22 cellular contexts compared by ENCODE assay signal in the genomic region with DNA sequence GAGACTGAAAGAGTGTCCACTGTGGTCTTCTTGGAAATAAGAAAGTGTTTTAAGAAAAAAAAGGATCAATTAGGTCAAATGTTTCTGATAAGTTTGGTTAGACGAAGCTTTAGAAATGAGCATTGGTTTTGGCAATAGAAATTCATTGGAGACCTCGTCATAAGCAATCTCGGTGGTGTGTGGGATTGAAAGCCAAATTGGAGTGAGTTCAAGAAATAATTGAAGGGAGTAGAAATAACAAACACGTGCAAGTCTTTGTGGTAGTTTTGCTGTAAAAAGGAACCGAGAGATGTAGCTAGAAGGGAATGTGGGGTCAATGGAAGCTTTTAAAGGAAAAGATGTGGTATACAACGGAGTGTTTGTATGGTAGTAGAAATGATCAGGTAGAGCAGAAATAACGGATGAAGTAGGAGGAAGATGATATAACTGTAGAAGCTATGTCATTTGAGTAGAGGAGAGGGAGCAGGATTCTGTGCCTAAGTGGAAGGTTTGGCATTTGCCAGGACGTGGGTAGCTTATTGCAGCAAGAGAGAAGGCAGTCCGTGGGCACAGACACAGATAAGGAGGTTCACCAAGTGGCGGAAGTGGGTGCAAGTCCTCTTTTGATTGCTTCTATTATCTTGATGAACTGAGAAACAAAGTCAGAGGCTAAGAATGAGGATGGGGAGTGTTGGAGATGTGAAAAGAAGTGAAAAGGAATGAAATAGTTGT.
"Had no signal": no experiment of that assay in that cellular context is flagged by ENCODE, and none has a peak within 500 bp of the region (broad histone marks: within the 10 kb centered on the region; RNA-seq: fewer than 3 reads in every experiment).

No MANE protein-coding gene starts in this region.

- H3K27me3 ChIP-seq: body of pancreas, ovary had no signal

- H3K27ac Mint-ChIP-seq: activated CD4-positive, alpha-beta memory T cell treated with anti-CD3 and anti-CD28 coated beads for 36 hours; activated naive CD4-positive, alpha-beta T cell treated with anti-CD3 and anti-CD28 coated beads, Interleukin-2, amount 10 ng/mL, durations not matched to agents 7 days and 5 days; activated T-cell treated with anti-CD3 and anti-CD28 coated beads, Interleukin-2, amount 50 U/mL, for 72 hours; dendritic cell treated with granulocyte-macrophage colony-stimulating factor and Interleukin-4, amounts not matched to agents 40 ng/mL and 50 ng/mL, for 4 days; natural killer cell; stimulated activated naive B cell treated with anti-CD40 and anti-IgM and Interleukin-4, amounts not matched to agents 10 μg/mL and 1 μg/mL and 100 μg/mL, for 72 hours; type B pancreatic cell had no signal

- H3K27me3 Mint-ChIP-seq: stimulated activated naive B cell treated with anti-CD40 and anti-IgM and Interleukin-4, amounts not matched to agents 10 μg/mL and 1 μg/mL and 100 μg/mL, for 72 hours had no signal

- H3K36me3 ChIP-seq: heart left ventricle, ovary, prostate gland, thoracic aorta had no signal

- H3K4me3 Mint-ChIP-seq: activated CD4-positive, alpha-beta memory T cell treated with anti-CD3 and anti-CD28 coated beads for 36 hours; activated naive CD4-positive, alpha-beta T cell treated with anti-CD3 and anti-CD28 coated beads, Interleukin-2, amount 10 ng/mL, durations not matched to agents 7 days and 5 days; activated T-cell treated with anti-CD3 and anti-CD28 coated beads, Interleukin-2, amount 50 U/mL, for 72 hours; dendritic cell treated with granulocyte-macrophage colony-stimulating factor and Interleukin-4, amounts not matched to agents 40 ng/mL and 50 ng/mL, for 4 days; natural killer cell; stimulated activated naive B cell treated with anti-CD40 and anti-IgM and Interleukin-4, amounts not matched to agents 10 μg/mL and 1 μg/mL and 100 μg/mL, for 72 hours; type B pancreatic cell had no signal

- H3K9me3 Mint-ChIP-seq: activated CD4-positive, alpha-beta memory T cell treated with anti-CD3 and anti-CD28 coated beads for 36 hours; activated naive CD4-positive, alpha-beta T cell treated with anti-CD3 and anti-CD28 coated beads, Interleukin-2, amount 10 ng/mL, durations not matched to agents 7 days and 5 days; activated T-cell treated with anti-CD3 and anti-CD28 coated beads, Interleukin-2, amount 50 U/mL, for 72 hours; dendritic cell treated with granulocyte-macrophage colony-stimulating factor and Interleukin-4, amounts not matched to agents 40 ng/mL and 50 ng/mL, for 4 days; natural killer cell; stimulated activated naive B cell treated with anti-CD40 and anti-IgM and Interleukin-4, amounts not matched to agents 10 μg/mL and 1 μg/mL and 100 μg/mL, for 72 hours; type B pancreatic cell had no signal

- H3K36me3 Mint-ChIP-seq: activated CD4-positive, alpha-beta memory T cell treated with anti-CD3 and anti-CD28 coated beads for 36 hours; activated naive CD4-positive, alpha-beta T cell treated with anti-CD3 and anti-CD28 coated beads, Interleukin-2, amount 10 ng/mL, durations not matched to agents 7 days and 5 days; natural killer cell; stimulated activated naive B cell treated with anti-CD40 and anti-IgM and Interleukin-4, amounts not matched to agents 10 μg/mL and 1 μg/mL and 100 μg/mL, for 72 hours; type B pancreatic cell had no signal

- H3K4me1 ChIP-seq: body of pancreas, prostate gland had no signal

- ATAC-seq: activated T-cell treated with anti-CD3 and anti-CD28 coated beads, Interleukin-2, amount 50 U/mL, for 72 hours; body of pancreas; heart left ventricle; left ventricle myocardium superior; natural killer cell; stimulated activated naive B cell treated with anti-CD40 and anti-IgM and Interleukin-4, amounts not matched to agents 10 μg/mL and 1 μg/mL and 100 μg/mL, for 72 hours had no signal

- H3K4me1 Mint-ChIP-seq: activated naive CD4-positive, alpha-beta T cell treated with anti-CD3 and anti-CD28 coated beads, Interleukin-2, amount 10 ng/mL, durations not matched to agents 7 days and 5 days; natural killer cell; stimulated activated naive B cell treated with anti-CD40 and anti-IgM and Interleukin-4, amounts not matched to agents 10 μg/mL and 1 μg/mL and 100 μg/mL, for 72 hours had no signal

- H3K4me3 ChIP-seq: body of pancreas, heart left ventricle, ovary, prostate gland, thoracic aorta had no signal

- H3K27ac ChIP-seq: body of pancreas, heart left ventricle, ovary, prostate gland, thoracic aorta had no signal

- FAIRE-seq: islet of Langerhans had no signal

- DNase-seq: activated CD4-positive, alpha-beta memory T cell treated with anti-CD3 and anti-CD28 coated beads for 36 hours; activated CD4-positive, alpha-beta T cell treated with anti-CD3 and anti-CD28 coated beads for 48 hours; activated effector memory CD4-positive, alpha-beta T cell treated with anti-CD3 and anti-CD28 coated beads, Interleukin-2, amount 50 U/mL, for 16 hours; activated naive CD4-positive, alpha-beta T cell treated with anti-CD3 and anti-CD28 coated beads, Interleukin-2, amount 10 ng/mL, durations not matched to agents 7 days and 5 days; activated T-cell treated with anti-CD3 and anti-CD28 coated beads, Interleukin-2, amount 50 U/mL, for 72 hours; body of pancreas; effector CD4-positive, alpha-beta T cell; erythroblast; heart left ventricle; left ventricle myocardium superior; mammary epithelial cell; midbrain; natural killer cell; ovary; stimulated activated CD4-positive, alpha-beta T cell treated with anti-CD3 and anti-CD28 coated beads, Interleukin-2, amount 100 ng/mL, for 48 hours; stimulated activated CD8-positive, alpha-beta memory T cell treated with anti-CD3 and anti-CD28 coated beads, Interleukin-4, amount 100 ng/mL, for 48 hours; stimulated activated naive B cell treated with anti-CD40 and anti-IgM and Interleukin-4, amounts not matched to agents 10 μg/mL and 1 μg/mL and 100 μg/mL, for 72 hours had no signal

- H3K9me3 ChIP-seq: body of pancreas, heart left ventricle, ovary, prostate gland, thoracic aorta had no signal
